ENCODE assay signal across 1 cellular context in genomic region chr14:76780360-76780759, GRCh38.
TF ChIP-seq lines count a peak whose summit lies in the region.

No MANE protein-coding gene starts in this region.

TF ChIP-seq in GM23338, 12 proteins besides CTCF, POLR2A, EP300 and RAD21:
- no peak for TF ChIP-seq JUNB (IDR thresholded peaks at IDR 0.05; ENCODE audit: unreplicated experiment)
- no peak for TF ChIP-seq POLR2AphosphoS5 (IDR thresholded peaks at IDR 0.05; ENCODE audit: low read depth)
- TF ChIP-seq ZNF114 (CRISPR knock-in tag; IDR thresholded peaks at IDR 0.05): no peak
- TF ChIP-seq STAT1 (IDR thresholded peaks at IDR 0.05; ENCODE audit: unreplicated experiment): no peak
- TF ChIP-seq ZNF462 (CRISPR knock-in tag; IDR thresholded peaks at IDR 0.05): no peak
- TF ChIP-seq EZH2phosphoT487 (IDR thresholded peaks at IDR 0.05; ENCODE audit: unreplicated experiment): no peak
- no peak for TF ChIP-seq EZH2 (IDR thresholded peaks at IDR 0.05; ENCODE audit: low read depth, unreplicated experiment)
- no peak for TF ChIP-seq ETS1 (IDR thresholded peaks at IDR 0.05)
- TF ChIP-seq NANOG (IDR thresholded peaks at IDR 0.05; ENCODE audit: borderline replicate concordance): no peak
